23 cellular contexts compared by ENCODE assay signal in genomic region chr5:28082610-28083009, GRCh38.
DNase-seq lines count a peak whose midpoint lies in the region; ATAC-seq, FAIRE-seq and TF ChIP-seq lines count a peak whose summit lies in the region.
"Had no signal": no experiment of that assay in that cellular context is flagged by ENCODE, and none has a peak within 500 bp of the region (broad histone marks: within the 10 kb centered on the region; RNA-seq: fewer than 3 reads in every experiment).

No MANE protein-coding gene starts in this region.

- FAIRE-seq in kidney (lab: Jason Lieb, UNC), result no peak
- FAIRE-seq: A549, GM12892, GM19239 had no signal

- no peak overlapping the region for H3K4me3 Mint-ChIP-seq in central memory CD8-positive, alpha-beta T cell
- H3K4me3 Mint-ChIP-seq in Calu3 (ENCODE audit: low read depth, unreplicated experiment) (no peak overlapping the region), Caco-2 (ENCODE audit: unreplicated experiment) (no peak overlapping the region)
- H3K4me3 Mint-ChIP-seq: CD14-positive monocyte; CD4-positive, alpha-beta T cell; CD8-positive, alpha-beta memory T cell; GM23338; H9 had no signal

- DNase-seq in central memory CD8-positive, alpha-beta T cell (ENCODE audit: low spot score in 2 of 2), result no peak
- DNase-seq in kidney, result peak; percentile 44
- peak; percentile 25 for DNase-seq in osteoblast (ENCODE audit: insufficient read length, low spot score, missing footprints)
- no peak for DNase-seq in aorta
- DNase-seq in Calu3, result no peak
- DNase-seq in Caco-2, result no peak
- DNase-seq: 8988T; ACHN; AML-193; BE2C; CD4-positive, alpha-beta T cell; CD8-positive, alpha-beta memory T cell; DMS153; DND-41; H9 had no signal

- H3K4me2 ChIP-seq in osteoblast (ENCODE audit: insufficient read depth, low read length), result no peak overlapping the region
- H3K4me2 ChIP-seq: A549; BLaER1 treated with 17β-estradiol and CSF1 and Interleukin-3, amounts not matched to agents 10 nM and 100 nM; GM23338 had no signal

- H3K9ac ChIP-seq in kidney (ENCODE audit: low read length in 2 of 2), result no peak overlapping the region
- H3K9ac ChIP-seq: BLaER1 treated with 17β-estradiol and CSF1 and Interleukin-3, amounts not matched to agents 10 nM and 100 nM had no signal

- H3K4me1 Mint-ChIP-seq in central memory CD8-positive, alpha-beta T cell, result no peaks in the 10 kb centered on the region
- H3K4me1 Mint-ChIP-seq in Calu3 (ENCODE audit: low read depth, unreplicated experiment) (no peaks in the 10 kb centered on the region), Caco-2 (ENCODE audit: low read depth, unreplicated experiment) (no peaks in the 10 kb centered on the region)
- H3K4me1 Mint-ChIP-seq: CD14-positive monocyte; CD8-positive, alpha-beta memory T cell; GM23338 had no signal

- H3K27ac Mint-ChIP-seq in central memory CD8-positive, alpha-beta T cell (ENCODE audit: low read depth), result no peak overlapping the region
- H3K27ac Mint-ChIP-seq in Calu3 (ENCODE audit: unreplicated experiment) (no peak overlapping the region), Caco-2 (ENCODE audit: unreplicated experiment) (no peak overlapping the region)
- H3K27ac Mint-ChIP-seq: CD14-positive monocyte; CD4-positive, alpha-beta T cell; GM23338; H9 had no signal

- peak; percentile 6 for ATAC-seq in central memory CD8-positive, alpha-beta T cell (replicated peaks; ENCODE audit: extremely low read depth, poor library complexity, severe bottlenecking)
- ATAC-seq in aorta (ENCODE audit: low FRiP score) (peak; percentile 46), HG03175 (IDR thresholded peaks at IDR 0.05; ENCODE audit: unreplicated experiment) (no peak)
- ATAC-seq: A549, GM23338, HCT116 had no signal

- no peaks in the 10 kb centered on the region for H4K20me1 ChIP-seq in osteoblast (ENCODE audit: insufficient read depth, low read length)
- H4K20me1 ChIP-seq: BLaER1 treated with 17β-estradiol and CSF1 and Interleukin-3, amounts not matched to agents 10 nM and 100 nM had no signal

- H3K4me1 ChIP-seq in kidney (ENCODE audit: control insufficient read depth in 1 of 2, insufficient read depth in 1 of 2, low read depth in 1 of 2, low read length in 2 of 2), result no peaks in the 10 kb centered on the region
- no peaks in the 10 kb centered on the region for H3K4me1 ChIP-seq in osteoblast (ENCODE audit: insufficient read depth, low read length)
- no peaks in the 10 kb centered on the region for H3K4me1 ChIP-seq in aorta (ENCODE audit: control insufficient read depth in 1 of 2, insufficient read depth in 2 of 2, low read length in 2 of 2)
- H3K4me1 ChIP-seq in Caco-2, result no peaks in the 10 kb centered on the region
- H3K4me1 ChIP-seq: A549; BE2C; BLaER1 treated with 17β-estradiol and CSF1 and Interleukin-3, amounts not matched to agents 10 nM and 100 nM had no signal

- H3K9me3 Mint-ChIP-seq in central memory CD8-positive, alpha-beta T cell, result peaks cover 14% of the 10 kb centered on the region
- H3K9me3 Mint-ChIP-seq in Calu3 (ENCODE audit: low read depth, unreplicated experiment) (peaks cover under 1% of the 10 kb centered on the region), Caco-2 (ENCODE audit: unreplicated experiment) (no peaks in the 10 kb centered on the region)

- H3K4me3 ChIP-seq in kidney (ENCODE audit: low read length in 2 of 2) (no peak overlapping the region), osteoblast (ENCODE audit: insufficient read depth, low read length) (no peak overlapping the region), aorta (ENCODE audit: low read length in 2 of 2) (no peak overlapping the region), Caco-2 (ENCODE audit: low read depth, low read length) (no peak overlapping the region)
- H3K4me3 ChIP-seq: A549; BLaER1 treated with 17β-estradiol and CSF1 and Interleukin-3, amounts not matched to agents 10 nM and 100 nM; GM23338 had no signal

- no peak overlapping the region for H2AFZ ChIP-seq in osteoblast (ENCODE audit: low read length)
- H2AFZ ChIP-seq: GM23338 had no signal

- H3K36me3 Mint-ChIP-seq in central memory CD8-positive, alpha-beta T cell (ENCODE audit: insufficient read depth), result no peaks in the 10 kb centered on the region
- H3K36me3 Mint-ChIP-seq in Calu3 (ENCODE audit: insufficient read depth, unreplicated experiment) (no peaks in the 10 kb centered on the region), Caco-2 (ENCODE audit: insufficient read depth, unreplicated experiment) (no peaks in the 10 kb centered on the region)
- H3K36me3 Mint-ChIP-seq: CD14-positive monocyte; CD8-positive, alpha-beta memory T cell had no signal

- H3K27me3 Mint-ChIP-seq in central memory CD8-positive, alpha-beta T cell, result no peaks in the 10 kb centered on the region
- H3K27me3 Mint-ChIP-seq in Calu3 (ENCODE audit: unreplicated experiment), result no peaks in the 10 kb centered on the region
- no peaks in the 10 kb centered on the region for H3K27me3 Mint-ChIP-seq in Caco-2 (ENCODE audit: insufficient read depth, unreplicated experiment)
- H3K27me3 Mint-ChIP-seq: CD4-positive, alpha-beta T cell; CD8-positive, alpha-beta memory T cell had no signal

- H3K27ac ChIP-seq in kidney (ENCODE audit: low read depth in 2 of 2, low read length in 2 of 2), result no peak overlapping the region
- no peak overlapping the region for H3K27ac ChIP-seq in osteoblast (ENCODE audit: low read depth, low read length)
- no peak overlapping the region for H3K27ac ChIP-seq in aorta (ENCODE audit: low read depth in 1 of 2, low read length in 2 of 2)
- H3K27ac ChIP-seq: A549; BLaER1 treated with 17β-estradiol and CSF1 and Interleukin-3, amounts not matched to agents 10 nM and 100 nM had no signal

- CTCF ChIA-PET in Calu3 (lab: Charles Lee), result no interaction called here
- CTCF ChIA-PET in Caco-2 (lab: Charles Lee), result no interaction called here

- no TSS peak for BruUV-seq in Calu3 (replicated peaks; lab: Mats Ljungman, UMichigan)
- no TSS peak for BruUV-seq in Caco-2 (replicated peaks; lab: Mats Ljungman, UMichigan)

- H3K27me3 ChIP-seq in osteoblast (ENCODE audit: insufficient read depth, low read length), result no peaks in the 10 kb centered on the region
- no peaks in the 10 kb centered on the region for H3K27me3 ChIP-seq in aorta (ENCODE audit: control insufficient read depth in 1 of 2, insufficient read depth in 2 of 2, low read length in 1 of 2)
- no peaks in the 10 kb centered on the region for H3K27me3 ChIP-seq in Caco-2 (replicated peaks; ENCODE audit: control insufficient read depth, insufficient read depth, low read length)
- H3K27me3 ChIP-seq: BE2C; BLaER1 treated with 17β-estradiol and CSF1 and Interleukin-3, amounts not matched to agents 10 nM and 100 nM had no signal

- WGBS in aorta, 2 donors, result 89 to 95% methylated on average over 3 of the region's 3 CpGs

- intact Hi-C loops in kidney (cut with DNase I) (no loop called here), aorta (cut with DNase I) (no loop called here), Calu3 (cut with micrococcal nuclease; ENCODE audit: unreplicated experiment) (no loop called here), Caco-2 (cut with micrococcal nuclease; ENCODE audit: unreplicated experiment) (no loop called here)

- POLR2A ChIA-PET in Caco-2 (lab: Charles Lee), result no interaction called here

- H3K36me3 ChIP-seq in kidney (ENCODE audit: control insufficient read depth in 1 of 2, insufficient read depth in 2 of 2, low read length in 2 of 2) (no peaks in the 10 kb centered on the region), osteoblast (ENCODE audit: insufficient read depth, low read length) (no peaks in the 10 kb centered on the region), aorta (ENCODE audit: control insufficient read depth in 1 of 2, insufficient read depth in 2 of 2, low read length in 1 of 2) (no peaks in the 10 kb centered on the region), Caco-2 (ENCODE audit: control insufficient read depth, insufficient read depth, low read length) (no peaks in the 10 kb centered on the region)
- H3K36me3 ChIP-seq: BE2C; BLaER1 treated with 17β-estradiol and CSF1 and Interleukin-3, amounts not matched to agents 10 nM and 100 nM had no signal

- no peaks in the 10 kb centered on the region for H3K9me3 ChIP-seq in kidney (ENCODE audit: control insufficient read depth in 1 of 2, low read length in 2 of 2)
- no peaks in the 10 kb centered on the region for H3K9me3 ChIP-seq in osteoblast (ENCODE audit: low read depth, low read length)
- no peaks in the 10 kb centered on the region for H3K9me3 ChIP-seq in aorta (ENCODE audit: control insufficient read depth, low read length)
- H3K9me3 ChIP-seq in Caco-2, result no peaks in the 10 kb centered on the region
- H3K9me3 ChIP-seq: A549, BE2C had no signal

- no peak for TF ChIP-seq CTCF in kidney (IDR thresholded peaks at IDR 0.05; ENCODE audit: borderline replicate concordance, extremely low read depth, insufficient read depth)
- TF ChIP-seq CTCF in osteoblast (IDR thresholded peaks at IDR 0.05; ENCODE audit: extremely low read depth, low read depth, low read length), result no peak
- TF ChIP-seq CTCF in Calu3 (IDR thresholded peaks at IDR 0.05; ENCODE audit: unreplicated experiment), result no peak
- no peak for TF ChIP-seq CTCF in Caco-2 (IDR thresholded peaks at IDR 0.05; ENCODE audit: insufficient read depth in 1 of 2, low read depth in 1 of 2, low read length in 1 of 2, severe bottlenecking in 1 of 2, unreplicated experiment in 1 of 2)

- H3K79me2 ChIP-seq in osteoblast (ENCODE audit: insufficient read depth, low read length), result no peaks in the 10 kb centered on the region

Comparison
In these comparisons a context has a peak if more than half of its experiments do, and no peak if none do; other contexts are left out.
1. DNase-seq: peak in kidney (single experiment) and osteoblast (single experiment); none in central memory CD8-positive, alpha-beta T cell (0 of 2), aorta (0 of 2), Calu3 (single experiment) and Caco-2 (0 of 2).